In the genomic region with DNA sequence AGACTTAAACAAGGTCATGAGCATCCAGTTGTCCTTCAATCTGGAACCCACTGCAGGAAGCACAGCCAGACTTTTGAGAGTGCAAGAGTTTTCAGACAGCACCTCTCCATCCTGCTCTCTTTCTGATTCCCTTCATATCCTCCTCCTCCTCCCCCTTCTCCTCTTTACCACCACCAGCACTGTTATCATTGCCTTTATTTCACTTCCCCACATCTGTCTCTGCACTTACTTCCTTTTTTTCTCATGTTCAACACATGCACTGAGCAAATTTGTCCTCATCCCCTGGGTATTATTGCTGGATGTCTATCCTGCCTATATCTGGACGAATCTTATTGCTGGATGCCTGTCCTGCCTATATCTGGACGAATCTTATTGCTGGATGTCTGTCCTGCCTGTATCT, we compare ENCODE assay signal across 17 cellular contexts.
"Had no signal": no experiment of that assay in that cellular context is flagged by ENCODE, and none has a peak within 500 bp of the region (broad histone marks: within the 10 kb centered on the region; RNA-seq: fewer than 3 reads in every experiment).

No MANE protein-coding gene starts in this region.

- H3K27me3 ChIP-seq: ascending aorta, breast epithelium, thyroid gland had no signal

- H3K4me3 Mint-ChIP-seq: activated CD4-positive, alpha-beta memory T cell treated with anti-CD3 and anti-CD28 coated beads for 36 hours; activated CD4-positive, alpha-beta T cell treated with anti-CD3 and anti-CD28 coated beads for 36 hours; activated CD8-positive, alpha-beta memory T cell treated with anti-CD3 and anti-CD28 coated beads, Interleukin-2, amount 10 ng/mL, durations not matched to agents 7 days and 5 days; activated naive CD4-positive, alpha-beta T cell treated with anti-CD3 and anti-CD28 coated beads, Interleukin-2, amount 10 ng/mL, durations not matched to agents 7 days and 5 days; dendritic cell treated with granulocyte-macrophage colony-stimulating factor and Interleukin-4, amounts not matched to agents 40 ng/mL and 50 ng/mL, for 4 days; effector memory CD8-positive, alpha-beta T cell; immature natural killer cell had no signal

- H3K36me3 ChIP-seq: ascending aorta, breast epithelium, thyroid gland, WERI-Rb-1 had no signal

- H2AFZ ChIP-seq: parathyroid adenoma had no signal

- H3K9me3 ChIP-seq: ascending aorta, breast epithelium, thyroid gland had no signal

- H3K36me3 Mint-ChIP-seq: activated CD4-positive, alpha-beta memory T cell treated with anti-CD3 and anti-CD28 coated beads for 36 hours; activated CD8-positive, alpha-beta memory T cell treated with anti-CD3 and anti-CD28 coated beads, Interleukin-2, amount 10 ng/mL, durations not matched to agents 7 days and 5 days; activated naive CD4-positive, alpha-beta T cell treated with anti-CD3 and anti-CD28 coated beads, Interleukin-2, amount 10 ng/mL, durations not matched to agents 7 days and 5 days; immature natural killer cell had no signal

- H3K27me3 Mint-ChIP-seq: activated CD4-positive, alpha-beta memory T cell treated with anti-CD3 and anti-CD28 coated beads for 36 hours; activated CD4-positive, alpha-beta T cell treated with anti-CD3 and anti-CD28 coated beads for 36 hours; activated CD8-positive, alpha-beta memory T cell treated with anti-CD3 and anti-CD28 coated beads, Interleukin-2, amount 10 ng/mL, durations not matched to agents 7 days and 5 days; activated naive CD4-positive, alpha-beta T cell treated with anti-CD3 and anti-CD28 coated beads, Interleukin-2, amount 10 ng/mL, durations not matched to agents 7 days and 5 days; dendritic cell treated with granulocyte-macrophage colony-stimulating factor and Interleukin-4, amounts not matched to agents 40 ng/mL and 50 ng/mL, for 4 days; effector memory CD8-positive, alpha-beta T cell had no signal

- H3K4me1 Mint-ChIP-seq: activated CD4-positive, alpha-beta T cell treated with anti-CD3 and anti-CD28 coated beads for 36 hours; activated CD8-positive, alpha-beta memory T cell treated with anti-CD3 and anti-CD28 coated beads, Interleukin-2, amount 10 ng/mL, durations not matched to agents 7 days and 5 days; activated naive CD4-positive, alpha-beta T cell treated with anti-CD3 and anti-CD28 coated beads, Interleukin-2, amount 10 ng/mL, durations not matched to agents 7 days and 5 days; immature natural killer cell had no signal

- H3K9me3 Mint-ChIP-seq: immature natural killer cell had no signal

- DNase-seq: activated CD4-positive, alpha-beta memory T cell treated with anti-CD3 and anti-CD28 coated beads for 36 hours; activated CD4-positive, alpha-beta T cell treated with anti-CD3 and anti-CD28 coated beads for 36 hours; activated CD8-positive, alpha-beta memory T cell treated with anti-CD3 and anti-CD28 coated beads, Interleukin-2, amount 10 ng/mL, durations not matched to agents 7 days and 5 days; activated naive CD4-positive, alpha-beta T cell treated with anti-CD3 and anti-CD28 coated beads, Interleukin-2, amount 10 ng/mL, durations not matched to agents 7 days and 5 days; activated T-cell treated with anti-CD3 and anti-CD28 coated beads, Interleukin-2, amount 50 U/mL, for 1 hour; effector memory CD8-positive, alpha-beta T cell; foreskin melanocyte; head of caudate nucleus; immature natural killer cell; stimulated activated CD4-positive, alpha-beta T cell treated with anti-CD3 and anti-CD28 coated beads, Interleukin-1b, Interleukin-23, amount 100 ng/mL, for 48 hours; T-helper 9 cell; thyroid gland; WERI-Rb-1 had no signal

- H3K4me1 ChIP-seq: ascending aorta, breast epithelium, parathyroid adenoma, thyroid gland had no signal

- ATAC-seq: activated CD4-positive, alpha-beta T cell treated with anti-CD3 and anti-CD28 coated beads for 36 hours; activated CD8-positive, alpha-beta memory T cell treated with anti-CD3 and anti-CD28 coated beads, Interleukin-2, amount 10 ng/mL, durations not matched to agents 7 days and 5 days; effector memory CD8-positive, alpha-beta T cell had no signal

- H3K27ac Mint-ChIP-seq: activated CD4-positive, alpha-beta memory T cell treated with anti-CD3 and anti-CD28 coated beads for 36 hours; activated CD4-positive, alpha-beta T cell treated with anti-CD3 and anti-CD28 coated beads for 36 hours; activated CD8-positive, alpha-beta memory T cell treated with anti-CD3 and anti-CD28 coated beads, Interleukin-2, amount 10 ng/mL, durations not matched to agents 7 days and 5 days; activated naive CD4-positive, alpha-beta T cell treated with anti-CD3 and anti-CD28 coated beads, Interleukin-2, amount 10 ng/mL, durations not matched to agents 7 days and 5 days; dendritic cell treated with granulocyte-macrophage colony-stimulating factor and Interleukin-4, amounts not matched to agents 40 ng/mL and 50 ng/mL, for 4 days; effector memory CD8-positive, alpha-beta T cell; immature natural killer cell had no signal

- H3K4me3 ChIP-seq: ascending aorta, breast epithelium, thyroid gland had no signal

- H3K79me2 ChIP-seq: parathyroid adenoma had no signal

- H3K27ac ChIP-seq: ascending aorta, breast epithelium, parathyroid adenoma, thyroid gland, WERI-Rb-1 had no signal

- H3K9ac ChIP-seq: parathyroid adenoma had no signal
